Comparison of ENCODE assay signal across 1 cellular context in genomic region chr17:75730065-75730464, GRCh38.
TF ChIP-seq lines count a peak whose summit lies in the region.

No MANE protein-coding gene starts in this region.

TF ChIP-seq in IMR-90, 13 proteins besides CTCF, POLR2A, EP300 and RAD21:
- no peak for TF ChIP-seq MXI1 (IDR thresholded peaks at IDR 0.05; ENCODE audit: borderline replicate concordance, low read depth, low read length)
- TF ChIP-seq MAFK (IDR thresholded peaks at IDR 0.05; ENCODE audit: low read depth, low read length): no peak
- no peak for TF ChIP-seq BHLHE40 (IDR thresholded peaks at IDR 0.05; ENCODE audit: low read depth, low read length)
- TF ChIP-seq NFE2L2 (IDR thresholded peaks at IDR 0.05; ENCODE audit: low read depth, low read length): no peak
- no peak for TF ChIP-seq RCOR1 (IDR thresholded peaks at IDR 0.05; ENCODE audit: insufficient replicate concordance, low read length)
- TF ChIP-seq CHD1 (IDR thresholded peaks at IDR 0.05; ENCODE audit: low read depth, low read length): no peak
- TF ChIP-seq ELK1 (IDR thresholded peaks at IDR 0.05; ENCODE audit: borderline replicate concordance, low read depth, low read length): no peak
- TF ChIP-seq FOS (IDR thresholded peaks at IDR 0.05; ENCODE audit: low read depth, low read length): no peak
- TF ChIP-seq USF2 (IDR thresholded peaks at IDR 0.05; ENCODE audit: low read depth, low read length): no peak
- no peak for TF ChIP-seq MAZ (IDR thresholded peaks at IDR 0.05; ENCODE audit: borderline replicate concordance, low read depth, low read length)
- no peak for TF ChIP-seq RFX5 (IDR thresholded peaks at IDR 0.05; ENCODE audit: low read depth, low read length)
- no peak for TF ChIP-seq CEBPB (IDR thresholded peaks at IDR 0.05; ENCODE audit: low read depth, low read length)
- TF ChIP-seq SMC3 (IDR thresholded peaks at IDR 0.05; ENCODE audit: low read depth, low read length): no peak
